20 cellular contexts compared by ENCODE assay signal in the genomic region with DNA sequence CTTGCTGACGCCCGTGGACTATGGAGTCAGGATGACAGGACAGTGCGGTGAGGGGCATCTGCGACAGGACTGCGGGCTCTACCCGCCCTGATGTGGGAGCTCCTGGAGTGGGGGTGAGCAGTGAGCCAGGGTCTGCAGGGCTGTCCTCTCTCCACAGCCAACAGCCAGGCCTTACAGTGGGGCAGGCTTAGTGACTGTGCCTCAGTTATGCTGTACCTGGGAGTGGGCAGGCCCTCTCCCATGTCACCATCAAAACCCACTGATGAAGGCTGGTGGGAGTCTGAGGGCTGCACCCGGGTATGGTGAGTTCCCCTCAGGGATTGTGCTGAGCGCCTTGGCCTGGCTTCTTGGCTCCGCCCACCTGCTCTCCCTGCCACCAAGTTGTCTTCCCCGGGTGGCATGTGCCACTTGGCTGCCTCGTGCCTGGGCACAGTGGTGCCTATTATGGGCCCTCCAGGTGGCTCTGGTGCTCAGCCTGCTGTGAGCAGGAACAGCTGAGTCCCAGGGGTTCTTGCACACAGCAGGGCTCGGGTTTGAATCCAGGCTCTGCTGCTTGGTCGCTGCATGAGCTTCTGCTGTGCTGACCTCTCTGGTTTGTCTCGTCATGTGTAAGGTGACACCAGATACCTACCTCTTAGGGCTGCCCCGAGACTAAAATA.
"Had no signal": no experiment of that assay in that cellular context is flagged by ENCODE, and none has a peak within 500 bp of the region (broad histone marks: within the 10 kb centered on the region; RNA-seq: fewer than 3 reads in every experiment).

No MANE protein-coding gene starts in this region.

- H3K27me3 Mint-ChIP-seq: naive thymus-derived CD4-positive, alpha-beta T cell had no signal

- H3K4me3 ChIP-seq: colonic mucosa, heart left ventricle, sigmoid colon, skin epidermis, stomach had no signal

- H3K27ac Mint-ChIP-seq: endodermal cell, nephron progenitor cell had no signal

- H3K9me3 Mint-ChIP-seq: endodermal cell; naive thymus-derived CD4-positive, alpha-beta T cell; nephron progenitor cell had no signal

- ATAC-seq: esophagus mucosa; heart left ventricle; naive thymus-derived CD4-positive, alpha-beta T cell had no signal

- H3K27me3 ChIP-seq: colonic mucosa, heart left ventricle, sigmoid colon, stomach had no signal

- H3K27ac ChIP-seq: colonic mucosa, heart left ventricle, neutrophil, sigmoid colon, skin epidermis, stomach had no signal

- DNase-seq: colonic mucosa; effector CD4-positive, alpha-beta T cell; endodermal cell; hippocampal formation; kidney glomerular epithelial cell; naive thymus-derived CD4-positive, alpha-beta T cell; nephron progenitor cell; sigmoid colon; stimulated activated CD4-positive, alpha-beta T cell treated with anti-CD3 and anti-CD28 coated beads, Interleukin-2, amount 100 ng/mL, for 24 hours; stimulated activated CD4-positive, alpha-beta T cell treated with anti-CD3 and anti-CD28 coated beads, Interleukin-4, amount 100 ng/mL, for 4 hours; stimulated activated naive CD4-positive, alpha-beta T cell; stomach; substantia nigra; trophoblast cell had no signal

- H3K9me3 ChIP-seq: colonic mucosa, heart left ventricle, neutrophil, sigmoid colon, stomach had no signal

- H3K4me3 Mint-ChIP-seq: endodermal cell; naive thymus-derived CD4-positive, alpha-beta T cell; nephron progenitor cell had no signal

- FAIRE-seq: frontal cortex, islet of Langerhans had no signal
